Comparison of ENCODE assay signal across 13 cellular contexts in the genomic region with DNA sequence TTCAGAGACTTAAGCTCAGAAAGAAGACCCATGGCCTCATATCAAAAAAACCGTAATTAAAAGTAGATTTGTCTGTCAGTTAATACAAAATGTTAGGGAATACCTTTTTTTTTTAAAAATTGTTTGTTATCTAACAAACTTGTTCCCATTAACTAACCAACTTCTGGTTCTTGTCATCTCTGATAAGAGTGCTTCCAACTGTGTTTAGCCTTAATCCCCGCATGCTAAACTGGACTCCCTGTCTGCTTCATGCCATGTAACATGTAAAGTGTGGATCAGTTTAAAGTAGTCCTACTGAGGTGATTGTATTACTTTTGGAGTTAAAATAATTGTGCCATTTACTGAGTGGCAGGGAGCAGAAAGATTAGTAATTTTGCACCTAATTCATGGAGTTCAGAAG. TPM values are rescaled to one million over a fixed set of nuclear protein-coding genes. Genes with fewer than 3 reads are reported as not detected.
DNase-seq lines count a peak whose midpoint lies in the region; ATAC-seq and TF ChIP-seq lines count a peak whose summit lies in the region.
"Had no signal": no experiment of that assay in that cellular context is flagged by ENCODE, and none has a peak within 500 bp of the region (broad histone marks: within the 10 kb centered on the region; RNA-seq: fewer than 3 reads in every experiment).

No MANE protein-coding gene starts in this region.

- no peak overlapping the region for H3T11ph ChIP-seq in H9 (ENCODE audit: low read length)

- peaks cover 20% of the 10 kb centered on the region for H3K4me1 ChIP-seq in H9 (ENCODE audit: insufficient read depth, low read length)

- no peak overlapping the region for H2BK12ac ChIP-seq in H9 (ENCODE audit: insufficient read length, low read depth, low read length)

- peaks cover 20 to 53% (median 28%) of the 10 kb centered on the region in 3 experiments for H3K36me3 Mint-ChIP-seq in H9 (ENCODE audit: insufficient read depth in 1 of 3, low read depth in 3 of 3)
- peaks cover 46% of the 10 kb centered on the region for H3K36me3 Mint-ChIP-seq in activated CD4-positive, alpha-beta memory T cell treated with anti-CD3 and anti-CD28 coated beads, Interleukin-2, amount 10 ng/mL, durations not matched to agents 7 days and 5 days (ENCODE audit: low read depth)
- H3K36me3 Mint-ChIP-seq in memory B cell = no peaks in the 10 kb centered on the region

- H3K4me2 ChIP-seq in H9 (ENCODE audit: insufficient read depth, insufficient read length, low read length) = no peak overlapping the region

- H4K5ac ChIP-seq in H9 (ENCODE audit: insufficient read length, low read depth, low read length) = no peak overlapping the region

- H3K27ac ChIP-seq in C4-2B = peak overlapping the region; percentile 60; the same call in 1 of the 2 replicates
- H3K27ac ChIP-seq in H9 (ENCODE audit: insufficient read length, low read depth, low read length) = no peak overlapping the region
- H3K27ac ChIP-seq: right atrium auricular region had no signal

- no peaks in the 10 kb centered on the region for H3K79me1 ChIP-seq in H9 (ENCODE audit: insufficient read depth, low read depth, low read length, poor library complexity, severe bottlenecking)

- H3K9me3 Mint-ChIP-seq in H9 = peaks cover 0 to 5% of the 10 kb centered on the region in 2 experiments; a peak in 4 of 5 replicates
- no peaks in the 10 kb centered on the region for H3K9me3 Mint-ChIP-seq in activated CD4-positive, alpha-beta memory T cell treated with anti-CD3 and anti-CD28 coated beads, Interleukin-2, amount 10 ng/mL, durations not matched to agents 7 days and 5 days
- no peaks in the 10 kb centered on the region for H3K9me3 Mint-ChIP-seq in memory B cell

- H2BK120ac ChIP-seq in H9 (ENCODE audit: low read depth, low read length, poor library complexity, severe bottlenecking) = no peak overlapping the region

- no peak for ATAC-seq in memory B cell (ENCODE audit: low read depth)
- ATAC-seq in GM18907 (IDR thresholded peaks at IDR 0.05; ENCODE audit: unreplicated experiment) = no peak
- no peak for ATAC-seq in HG03571 (IDR thresholded peaks at IDR 0.05; ENCODE audit: unreplicated experiment)

- H2AFZ ChIP-seq in H9 (ENCODE audit: low read length) = no peak overlapping the region

- H3K23ac ChIP-seq in H9 (ENCODE audit: insufficient read length, low read depth, low read length) = no peak overlapping the region

- H3K27me3 Mint-ChIP-seq in H9 (ENCODE audit: low read depth) (no peaks in the 10 kb centered on the region), memory B cell (no peaks in the 10 kb centered on the region)
- no peaks in the 10 kb centered on the region for H3K27me3 Mint-ChIP-seq in activated CD4-positive, alpha-beta memory T cell treated with anti-CD3 and anti-CD28 coated beads, Interleukin-2, amount 10 ng/mL, durations not matched to agents 7 days and 5 days

- no peak overlapping the region for H4K91ac ChIP-seq in H9 (ENCODE audit: insufficient read length, low read depth, low read length)

- H2AK5ac ChIP-seq in H9 (ENCODE audit: insufficient read length, low read length) = no peak overlapping the region

- H3K79me2 ChIP-seq in H9 (ENCODE audit: insufficient read depth, low read length) = peaks cover 90% of the 10 kb centered on the region

- no peaks in the 10 kb centered on the region for H3K9me3 ChIP-seq in H9 (ENCODE audit: control insufficient read depth, low read depth, low read length)
- H3K9me3 ChIP-seq: right atrium auricular region had no signal

- H2BK5ac ChIP-seq in H9 (ENCODE audit: insufficient read length, low read length) = no peak overlapping the region

- no peaks in the 10 kb centered on the region for H3K27me3 ChIP-seq in H9 (ENCODE audit: insufficient read depth, low read length)
- H3K27me3 ChIP-seq: right atrium auricular region had no signal

- peaks cover 4% of the 10 kb centered on the region for H3K23me2 ChIP-seq in H9 (ENCODE audit: insufficient read length, low read depth, low read length, poor library complexity, severe bottlenecking)

- no CpG with 5 or more reads among the region's 2 CpGs for WGBS in H9 (ENCODE audit: extremely low coverage, insufficient read length, low lambda C conversion rate)

- H3K9ac ChIP-seq in H9 (ENCODE audit: extremely low read depth, insufficient read length, low read length) = no peak overlapping the region

- TF ChIP-seq CTCF in C4-2B (conservative IDR thresholded peaks at IDR 0.05) (no peak), H9 (conservative IDR thresholded peaks at IDR 0.05) (no peak)

- no peak overlapping the region for H4K8ac ChIP-seq in H9 (replicated peaks; ENCODE audit: insufficient read length, low read depth, low read length)

- no peak overlapping the region for H3K56ac ChIP-seq in H9 (ENCODE audit: insufficient read length, low read depth, low read length)

- H3K4me3 Mint-ChIP-seq in H9 = peak overlapping the region; percentile 22 to 98; a peak in 3 of 5 replicates
- H3K4me3 Mint-ChIP-seq in activated CD4-positive, alpha-beta memory T cell treated with anti-CD3 and anti-CD28 coated beads, Interleukin-2, amount 10 ng/mL, durations not matched to agents 7 days and 5 days = peak overlapping the region; percentile 99
- H3K4me3 Mint-ChIP-seq in memory B cell = no peak overlapping the region

- no peak overlapping the region for H3K4ac ChIP-seq in H9 (ENCODE audit: low read depth, low read length)

- no peaks in the 10 kb centered on the region for H4K20me1 ChIP-seq in H9 (ENCODE audit: control insufficient read depth, insufficient read depth, insufficient read length)

- H3K18ac ChIP-seq in H9 (ENCODE audit: insufficient read length, low read depth, low read length) = no peak overlapping the region

- H2BK15ac ChIP-seq in H9 (ENCODE audit: low read depth, low read length) = no peak overlapping the region

- H3K14ac ChIP-seq in H9 (ENCODE audit: insufficient read depth, low read length) = no peak overlapping the region

- H2BK20ac ChIP-seq in H9 (ENCODE audit: low read depth, low read length, poor library complexity, severe bottlenecking) = no peak overlapping the region

- peak overlapping the region in 1 of 3 experiments; percentile 83; a peak in 2 of 7 replicates for H3K27ac Mint-ChIP-seq in H9
- H3K27ac Mint-ChIP-seq in activated CD4-positive, alpha-beta memory T cell treated with anti-CD3 and anti-CD28 coated beads, Interleukin-2, amount 10 ng/mL, durations not matched to agents 7 days and 5 days = peak overlapping the region; percentile 100
- H3K27ac Mint-ChIP-seq in memory B cell = peak overlapping the region; percentile 95

- peaks cover 81 to 82% of the 10 kb centered on the region in 2 experiments for H3K4me1 Mint-ChIP-seq in H9
- H3K4me1 Mint-ChIP-seq in activated CD4-positive, alpha-beta memory T cell treated with anti-CD3 and anti-CD28 coated beads, Interleukin-2, amount 10 ng/mL, durations not matched to agents 7 days and 5 days = peaks cover 81% of the 10 kb centered on the region
- H3K4me1 Mint-ChIP-seq in memory B cell = peaks cover 59% of the 10 kb centered on the region

- no peak for DNase-seq in H9
- DNase-seq in activated CD4-positive, alpha-beta memory T cell treated with anti-CD3 and anti-CD28 coated beads, Interleukin-2, amount 10 ng/mL, durations not matched to agents 7 days and 5 days = no peak
- DNase-seq in memory B cell (ENCODE audit: low spot score in 2 of 2) = no peak
- no peak for DNase-seq in KG1 (lab: John Stamatoyannopoulos, UW)
- DNase-seq in mesenteric fat pad (ENCODE audit: low spot score) = no peak
- DNase-seq: C1 segment of cervical spinal cord; effector CD4-positive, alpha-beta T cell; MV-4-11; stimulated activated CD4-positive, alpha-beta T cell treated with anti-CD3 and anti-CD28 coated beads, Interleukin-4, amount 100 ng/mL, for 4 hours had no signal

- CTCF ChIA-PET in activated CD4-positive, alpha-beta memory T cell treated with anti-CD3 and anti-CD28 coated beads, Interleukin-2, amount 10 ng/mL, durations not matched to agents 7 days and 5 days (lab: Charles Lee) = interaction anchor here (1.0 to 1.6 kb wide), 5 partner anchors 8 to 193 kb away, joined by 3 to 4 read pairs (median 3); no protein-coding TSS in a partner anchor

- POLR2A ChIA-PET in activated CD4-positive, alpha-beta memory T cell treated with anti-CD3 and anti-CD28 coated beads, Interleukin-2, amount 10 ng/mL, durations not matched to agents 7 days and 5 days (lab: Charles Lee) = interaction anchor here (1.4 kb wide), 1 partner anchor 26 kb away, joined by 3 read pairs; no protein-coding TSS in a partner anchor

RNA-seq across cellular contexts. Expression of gene JARID2, which starts 6.3 kb away (rescaled TPM):
- total RNA-seq in H9 (2021) = 174 and 181 TPM in 2 replicates
- total RNA-seq in activated CD4-positive, alpha-beta memory T cell treated with anti-CD3 and anti-CD28 coated beads, Interleukin-2, amount 10 ng/mL, durations not matched to agents 7 days and 5 days = 10 to 100 TPM; 28.4 to 29.7 TPM
- 13.8 TPM for total RNA-seq in mesenteric fat pad
